In the genomic region with DNA sequence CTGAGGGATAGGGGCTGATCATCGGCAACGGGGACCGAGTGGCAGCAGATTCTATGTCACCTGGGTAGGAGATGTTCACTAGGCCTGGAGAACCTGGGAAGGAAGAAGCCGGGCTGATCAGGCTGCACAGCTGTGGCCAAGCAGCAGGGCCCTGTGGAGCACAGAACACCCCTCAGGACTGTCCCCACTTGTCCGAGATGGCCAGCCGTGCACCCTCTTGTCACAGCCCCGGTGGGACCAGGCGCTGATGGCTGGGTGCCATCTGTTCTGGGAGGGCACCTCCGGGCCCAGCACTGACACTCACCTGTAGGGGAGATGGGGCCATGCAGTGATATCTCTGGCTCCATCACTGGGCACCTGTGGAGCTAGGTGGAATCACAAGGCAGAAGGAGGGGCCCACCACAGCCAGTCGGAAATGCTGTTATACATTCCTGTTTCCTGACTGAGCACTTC, we compare ENCODE assay signal across 26 cellular contexts.
DNase-seq lines count a peak whose midpoint lies in the region; ATAC-seq and TF ChIP-seq lines count a peak whose summit lies in the region.
"Had no signal": no experiment of that assay in that cellular context is flagged by ENCODE, and none has a peak within 500 bp of the region (broad histone marks: within the 10 kb centered on the region; RNA-seq: fewer than 3 reads in every experiment).

No MANE protein-coding gene starts in this region.

- H3K9me3 Mint-ChIP-seq in glutamatergic neuron (ENCODE audit: unreplicated experiment) (peaks cover 2% of the 10 kb centered on the region), MCF 10A (ENCODE audit: unreplicated experiment) (peaks cover 6% of the 10 kb centered on the region)
- H3K9me3 Mint-ChIP-seq: CD4-positive, alpha-beta memory T cell; GM23338; IgD-negative memory B cell had no signal

- H3K4me1 Mint-ChIP-seq in glutamatergic neuron (ENCODE audit: low read depth, unreplicated experiment) = peaks cover 20% of the 10 kb centered on the region
- H3K4me1 Mint-ChIP-seq in MCF 10A (ENCODE audit: insufficient read depth, unreplicated experiment) = no peaks in the 10 kb centered on the region
- H3K4me1 Mint-ChIP-seq: CD4-positive, alpha-beta memory T cell had no signal

- H3K36me3 ChIP-seq in RWPE2 (ENCODE audit: low read depth) (no peaks in the 10 kb centered on the region), stomach (no peaks in the 10 kb centered on the region)
- H3K36me3 ChIP-seq: BLaER1 treated with 17β-estradiol and CSF1 and Interleukin-3, amounts not matched to agents 10 nM and 100 nM; SJCRH30 had no signal

- DNase-seq in activated CD8-positive, alpha-beta memory T cell treated with anti-CD3 and anti-CD28 coated beads for 24 hours = peak; percentile 43
- DNase-seq in activated CD8-positive, alpha-beta memory T cell treated with anti-CD3 and anti-CD28 coated beads, Interleukin-2, amount 50 U/mL, for 4 hours = no peak
- no peak for DNase-seq in RWPE2 (ENCODE audit: low spot score)
- DNase-seq in glutamatergic neuron = peak; percentile 6
- DNase-seq in stomach = peak; percentile 21
- no peak for DNase-seq in MCF 10A (ENCODE audit: unreplicated experiment)
- DNase-seq: 8988T; CD4-positive, alpha-beta memory T cell; DMS 273 treated with DMSO at 0.1 percent for 48 hours; DMS79 treated with DMSO at 0.1 percent for 48 hours; MV-4-11; NCI-H1105 treated with DMSO at 0.1 percent for 48 hours; NCI-H1694; NCI-H2081; NCI-H2171; NCI-H345; NCI-H524 treated with DMSO at 0.1 percent for 48 hours; NCI-H82; SJCRH30 had no signal

- H3K9me3 ChIP-seq in RWPE2 (ENCODE audit: severe bottlenecking) (no peaks in the 10 kb centered on the region), stomach (no peaks in the 10 kb centered on the region)
- H3K9me3 ChIP-seq: Caco-2, SJCRH30 had no signal

- H3K4me1 ChIP-seq in RWPE2 (ENCODE audit: insufficient read depth, poor library complexity, severe bottlenecking) = no peaks in the 10 kb centered on the region
- H3K4me1 ChIP-seq in stomach = peaks cover 0 to 11% (median 4%) of the 10 kb centered on the region in 4 donors
- H3K4me1 ChIP-seq: Caco-2, SJCRH30 had no signal

- H3K36me3 Mint-ChIP-seq in glutamatergic neuron (ENCODE audit: unreplicated experiment) (no peaks in the 10 kb centered on the region), MCF 10A (ENCODE audit: insufficient read depth, unreplicated experiment) (no peaks in the 10 kb centered on the region)
- H3K36me3 Mint-ChIP-seq: CD4-positive, alpha-beta memory T cell; IgD-negative memory B cell had no signal

- H3K27me3 ChIP-seq in RWPE2 (ENCODE audit: insufficient read depth, poor library complexity, severe bottlenecking) = no peaks in the 10 kb centered on the region
- peaks cover 0 to 18% (median 3%) of the 10 kb centered on the region in 3 donors for H3K27me3 ChIP-seq in stomach
- H3K27me3 ChIP-seq: SJCRH30 had no signal

- H3K27ac Mint-ChIP-seq in glutamatergic neuron (ENCODE audit: unreplicated experiment) (no peak overlapping the region), MCF 10A (ENCODE audit: low read depth, unreplicated experiment) (no peak overlapping the region)
- H3K27ac Mint-ChIP-seq: CD4-positive, alpha-beta memory T cell; GM23338; IgD-negative memory B cell had no signal

- H3K4me3 Mint-ChIP-seq in glutamatergic neuron (ENCODE audit: unreplicated experiment) (no peak overlapping the region), MCF 10A (ENCODE audit: unreplicated experiment) (no peak overlapping the region)
- H3K4me3 Mint-ChIP-seq: CD4-positive, alpha-beta memory T cell; GM23338; IgD-negative memory B cell had no signal

- POLR2A ChIA-PET in MCF 10A (lab: Yijun Ruan, JAX) = no interaction called here

- no TSS peak for BruUV-seq in MCF 10A (replicated peaks; lab: Mats Ljungman, UMichigan)

- H3K4me3 ChIP-seq in RWPE2 (ENCODE audit: severe bottlenecking) (no peak overlapping the region), stomach (no peak overlapping the region)
- H3K4me3 ChIP-seq: BLaER1 treated with 17β-estradiol and CSF1 and Interleukin-3, amounts not matched to agents 10 nM and 100 nM; GM12878; GM23338; SJCRH30 had no signal

- TF ChIP-seq CTCF in RWPE2 (IDR thresholded peaks at IDR 0.05; ENCODE audit: poor library complexity, severe bottlenecking) = no peak
- TF ChIP-seq CTCF in glutamatergic neuron (IDR thresholded peaks at IDR 0.05; ENCODE audit: partially characterized antibody, unreplicated experiment) = no peak
- TF ChIP-seq CTCF in stomach (IDR thresholded peaks at IDR 0.05) = no peak
- TF ChIP-seq CTCF in MCF 10A (IDR thresholded peaks at IDR 0.05; ENCODE audit: unreplicated experiment) = no peak

- CTCF ChIA-PET in MCF 10A (lab: Yijun Ruan, JAX) = interaction anchor here (1.3 to 1.5 kb wide), 2 partner anchors 9 to 53 kb away, joined by 3 to 4 read pairs; no protein-coding TSS in a partner anchor

- no peak for TF ChIP-seq POLR2A in stomach (IDR thresholded peaks at IDR 0.05)

- intact Hi-C loops in stomach (cut with DNase I; ENCODE audit: low total_unique reads) (no loop called here), MCF 10A (cut with micrococcal nuclease) (no loop called here)

- H3K27ac ChIP-seq in RWPE2 (ENCODE audit: poor library complexity, severe bottlenecking) = no peak overlapping the region
- H3K27ac ChIP-seq in stomach = no peak overlapping the region
- H3K27ac ChIP-seq: BLaER1 treated with 17β-estradiol and CSF1 and Interleukin-3, amounts not matched to agents 10 nM and 100 nM; SJCRH30 had no signal

- ATAC-seq in RWPE2 (ENCODE audit: low read depth) = peak; percentile 18; the same call in 1 of the 3 replicates
- ATAC-seq in GM21367 (IDR thresholded peaks at IDR 0.05; ENCODE audit: unreplicated experiment) = no peak
- ATAC-seq: GM12878, GM23338, Panc1 had no signal

- H3K27me3 Mint-ChIP-seq in glutamatergic neuron (ENCODE audit: unreplicated experiment) = peaks cover 2% of the 10 kb centered on the region
- H3K27me3 Mint-ChIP-seq in MCF 10A (ENCODE audit: insufficient read depth, unreplicated experiment) = no peaks in the 10 kb centered on the region

- TF ChIP-seq EP300 in stomach (IDR thresholded peaks at IDR 0.05) = no peak

- WGBS in stomach, 5 donors = 90 to 100% (median 94%) methylated on average over 6 to 10 of the region's 10 CpGs

Comparison
In these comparisons a context has a peak if more than half of its experiments do, and no peak if none do; other contexts are left out.
1. DNase-seq: peak in activated CD8-positive, alpha-beta memory T cell treated with anti-CD3 and anti-CD28 coated beads for 24 hours (single experiment), glutamatergic neuron (single experiment) and stomach (single experiment); none in activated CD8-positive, alpha-beta memory T cell treated with anti-CD3 and anti-CD28 coated beads, Interleukin-2, amount 50 U/mL, for 4 hours (single experiment), RWPE2 (single experiment) and MCF 10A (single experiment).